In the genomic region with DNA sequence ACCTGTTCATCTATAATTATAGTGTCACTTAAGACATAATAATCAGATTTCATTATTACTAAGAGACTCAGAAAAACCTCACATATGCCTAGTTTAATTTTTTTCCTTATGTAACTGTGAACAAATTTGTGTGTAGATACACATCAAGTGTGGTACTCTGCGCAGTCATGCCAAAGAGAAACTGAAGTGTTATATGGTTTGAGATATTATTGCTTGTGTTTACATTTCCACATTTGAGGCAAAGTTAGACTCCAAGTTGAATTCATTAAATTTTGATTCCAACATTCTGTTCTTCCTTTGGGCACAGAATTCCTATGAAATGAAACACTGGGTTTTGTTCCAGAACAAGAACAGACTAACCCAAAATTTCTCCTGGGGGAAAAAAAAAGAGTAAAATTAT, we compare ENCODE assay signal across 1 cellular context.
TF ChIP-seq lines count a peak whose summit lies in the region.

No MANE protein-coding gene starts in this region.

TF ChIP-seq in IMR-90, 13 proteins besides CTCF, POLR2A, EP300 and RAD21:
- TF ChIP-seq RCOR1 (IDR thresholded peaks at IDR 0.05; ENCODE audit: insufficient replicate concordance, low read length) (no peak), FOS (IDR thresholded peaks at IDR 0.05; ENCODE audit: low read depth, low read length) (no peak), CEBPB (IDR thresholded peaks at IDR 0.05; ENCODE audit: low read depth, low read length) (no peak), NFE2L2 (IDR thresholded peaks at IDR 0.05; ENCODE audit: low read depth, low read length) (no peak), MAZ (IDR thresholded peaks at IDR 0.05; ENCODE audit: borderline replicate concordance, low read depth, low read length) (no peak), RFX5 (IDR thresholded peaks at IDR 0.05; ENCODE audit: low read depth, low read length) (no peak), MAFK (IDR thresholded peaks at IDR 0.05; ENCODE audit: low read depth, low read length) (no peak), BHLHE40 (IDR thresholded peaks at IDR 0.05; ENCODE audit: low read depth, low read length) (no peak), CHD1 (IDR thresholded peaks at IDR 0.05; ENCODE audit: low read depth, low read length) (no peak), MXI1 (IDR thresholded peaks at IDR 0.05; ENCODE audit: borderline replicate concordance, low read depth, low read length) (no peak), SMC3 (IDR thresholded peaks at IDR 0.05; ENCODE audit: low read depth, low read length) (no peak)
- TF ChIP-seq, protein P1, sequence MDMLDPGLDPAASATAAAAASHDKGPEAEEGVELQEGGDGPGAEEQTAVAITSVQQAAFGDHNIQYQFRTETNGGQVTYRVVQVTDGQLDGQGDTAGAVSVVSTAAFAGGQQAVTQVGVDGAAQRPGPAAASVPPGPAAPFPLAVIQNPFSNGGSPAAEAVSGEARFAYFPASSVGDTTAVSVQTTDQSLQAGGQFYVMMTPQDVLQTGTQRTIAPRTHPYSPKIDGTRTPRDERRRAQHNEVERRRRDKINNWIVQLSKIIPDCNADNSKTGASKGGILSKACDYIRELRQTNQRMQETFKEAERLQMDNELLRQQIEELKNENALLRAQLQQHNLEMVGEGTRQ (IDR thresholded peaks at IDR 0.05; ENCODE audit: low read depth, low read length) = no peak
- TF ChIP-seq, protein P2, sequence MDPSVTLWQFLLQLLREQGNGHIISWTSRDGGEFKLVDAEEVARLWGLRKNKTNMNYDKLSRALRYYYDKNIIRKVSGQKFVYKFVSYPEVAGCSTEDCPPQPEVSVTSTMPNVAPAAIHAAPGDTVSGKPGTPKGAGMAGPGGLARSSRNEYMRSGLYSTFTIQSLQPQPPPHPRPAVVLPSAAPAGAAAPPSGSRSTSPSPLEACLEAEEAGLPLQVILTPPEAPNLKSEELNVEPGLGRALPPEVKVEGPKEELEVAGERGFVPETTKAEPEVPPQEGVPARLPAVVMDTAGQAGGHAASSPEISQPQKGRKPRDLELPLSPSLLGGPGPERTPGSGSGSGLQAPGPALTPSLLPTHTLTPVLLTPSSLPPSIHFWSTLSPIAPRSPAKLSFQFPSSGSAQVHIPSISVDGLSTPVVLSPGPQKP (IDR thresholded peaks at IDR 0.05; ENCODE audit: borderline replicate concordance, low read depth, low read length) = no peak
